Comparison of ENCODE assay signal across 21 cellular contexts in the genomic region with DNA sequence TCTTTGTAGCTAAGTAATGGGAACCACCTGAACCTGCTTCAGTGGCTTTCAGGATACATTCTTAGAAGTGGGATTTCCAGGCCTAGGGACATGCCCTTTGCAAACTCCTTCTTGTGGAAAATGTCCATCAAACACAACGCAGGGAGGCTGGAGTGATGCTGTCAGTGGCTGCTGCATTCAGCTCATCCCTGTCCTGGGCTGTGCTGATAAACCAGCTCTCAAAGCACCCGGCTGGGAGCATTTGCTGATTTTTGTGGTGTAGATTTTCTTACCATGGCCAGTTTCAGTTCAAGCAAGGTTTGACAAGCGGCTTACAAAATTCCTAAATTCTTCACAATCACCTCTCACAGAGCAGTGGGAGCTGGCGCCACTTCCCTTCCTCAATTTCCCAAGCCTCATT. TPM values are rescaled to one million over a fixed set of nuclear protein-coding genes. Genes with fewer than 3 reads are reported as not detected.
"Had no signal": no experiment of that assay in that cellular context is flagged by ENCODE, and none has a peak within 500 bp of the region (broad histone marks: within the 10 kb centered on the region; RNA-seq: fewer than 3 reads in every experiment).

No MANE protein-coding gene starts in this region.

- H3K4me3 ChIP-seq: body of pancreas, colonic mucosa, thoracic aorta, upper lobe of right lung had no signal

- H3K79me2 ChIP-seq: parathyroid adenoma had no signal

- H3K27ac ChIP-seq: body of pancreas, colonic mucosa, epithelial cell of prostate, foreskin keratinocyte, neutrophil, parathyroid adenoma, thoracic aorta, upper lobe of right lung had no signal

- H3K9me3 ChIP-seq: body of pancreas, colonic mucosa, neutrophil, thoracic aorta, upper lobe of right lung had no signal

- ATAC-seq: foreskin keratinocyte; naive thymus-derived CD8-positive, alpha-beta T cell; upper lobe of right lung; WTC11 had no signal

- H2AFZ ChIP-seq: parathyroid adenoma had no signal

- DNase-seq: activated CD4-positive, alpha-beta memory T cell treated with anti-CD3 and anti-CD28 coated beads for 36 hours; activated CD4-positive, alpha-beta T cell treated with anti-CD3 and anti-CD28 coated beads for 4 hours; activated naive CD4-positive, alpha-beta T cell treated with Interleukin-2 at 50 U/mL for 16 hours; activated naive CD8-positive, alpha-beta T cell treated with anti-CD3 and anti-CD28 coated beads, Interleukin-2, amount 10 ng/mL, durations not matched to agents 7 days and 5 days; activated T-cell treated with anti-CD3 and anti-CD28 coated beads for 4 hours; colonic mucosa; endodermal cell; foreskin keratinocyte; naive thymus-derived CD8-positive, alpha-beta T cell; stimulated activated naive B cell treated with anti-CD40 and anti-IgM and Interleukin-4, amounts not matched to agents 10 μg/mL and 1 μg/mL and 100 μg/mL, for 72 hours; upper lobe of right lung had no signal

- H3K27me3 ChIP-seq: colonic mucosa had no signal

- H3K4me1 ChIP-seq: body of pancreas, foreskin keratinocyte, parathyroid adenoma had no signal

- H3K36me3 ChIP-seq: colonic mucosa, neutrophil, thoracic aorta, upper lobe of right lung had no signal

- H3K9ac ChIP-seq: parathyroid adenoma had no signal

RNA-seq across cellular contexts. Expression of a gene that starts 28.2 kb away (rescaled TPM):
- total RNA-seq: activated CD4-positive, alpha-beta memory T cell treated with anti-CD3 and anti-CD28 coated beads for 36 hours; activated naive CD8-positive, alpha-beta T cell treated with anti-CD3 and anti-CD28 coated beads, Interleukin-2, amount 10 ng/mL, durations not matched to agents 7 days and 5 days; activated T-helper 2 cell treated with anti-CD3 and anti-CD28 coated beads, Interferon-gamma antibody, Interleukin-2, Interleukin-4, amounts not matched to agents 10 μg/mL and 5 μg/mL and 100 μg/mL, durations not matched to agents 14 hours and 24 hours and 36 hours; endodermal cell; fibroblast of lung; foreskin keratinocyte; naive thymus-derived CD8-positive, alpha-beta T cell; thoracic aorta; upper lobe of right lung had no signal
- polyA plus RNA-seq: fibroblast of lung; foreskin keratinocyte; keratinocyte; naive thymus-derived CD8-positive, alpha-beta T cell had no signal

RNA-seq across cellular contexts. Expression of a gene that starts 46.5 kb away (rescaled TPM):
- total RNA-seq: activated T-helper 2 cell treated with anti-CD3 and anti-CD28 coated beads, Interferon-gamma antibody, Interleukin-2, Interleukin-4, amounts not matched to agents 10 μg/mL and 5 μg/mL and 100 μg/mL, durations not matched to agents 14 hours and 24 hours and 36 hours; foreskin keratinocyte had no signal
- polyA plus RNA-seq: foreskin keratinocyte, keratinocyte had no signal

RNA-seq across cellular contexts. Expression of a gene that starts 55.2 kb away (rescaled TPM):
- total RNA-seq: activated CD4-positive, alpha-beta memory T cell treated with anti-CD3 and anti-CD28 coated beads for 36 hours; activated naive CD8-positive, alpha-beta T cell treated with anti-CD3 and anti-CD28 coated beads, Interleukin-2, amount 10 ng/mL, durations not matched to agents 7 days and 5 days; activated T-helper 2 cell treated with anti-CD3 and anti-CD28 coated beads, Interferon-gamma antibody, Interleukin-2, Interleukin-4, amounts not matched to agents 10 μg/mL and 5 μg/mL and 100 μg/mL, durations not matched to agents 14 hours and 24 hours and 36 hours; body of pancreas; colonic mucosa; endodermal cell; fibroblast of lung; foreskin keratinocyte; naive thymus-derived CD8-positive, alpha-beta T cell; thoracic aorta; upper lobe of right lung had no signal
- polyA plus RNA-seq: fibroblast of lung; foreskin keratinocyte; keratinocyte; naive thymus-derived CD8-positive, alpha-beta T cell had no signal

RNA-seq across cellular contexts. Expression of a gene that starts 56.2 kb away (rescaled TPM):
- total RNA-seq: activated CD4-positive, alpha-beta memory T cell treated with anti-CD3 and anti-CD28 coated beads for 36 hours; activated naive CD8-positive, alpha-beta T cell treated with anti-CD3 and anti-CD28 coated beads, Interleukin-2, amount 10 ng/mL, durations not matched to agents 7 days and 5 days; activated T-helper 2 cell treated with anti-CD3 and anti-CD28 coated beads, Interferon-gamma antibody, Interleukin-2, Interleukin-4, amounts not matched to agents 10 μg/mL and 5 μg/mL and 100 μg/mL, durations not matched to agents 14 hours and 24 hours and 36 hours; body of pancreas; colonic mucosa; endodermal cell; fibroblast of lung; foreskin keratinocyte; left lobe of liver; naive thymus-derived CD8-positive, alpha-beta T cell; thoracic aorta; upper lobe of right lung; WTC11 had no signal
- polyA plus RNA-seq: fibroblast of lung; foreskin keratinocyte; keratinocyte; naive thymus-derived CD8-positive, alpha-beta T cell had no signal
